10 cellular contexts compared by ENCODE assay signal in the genomic region with DNA sequence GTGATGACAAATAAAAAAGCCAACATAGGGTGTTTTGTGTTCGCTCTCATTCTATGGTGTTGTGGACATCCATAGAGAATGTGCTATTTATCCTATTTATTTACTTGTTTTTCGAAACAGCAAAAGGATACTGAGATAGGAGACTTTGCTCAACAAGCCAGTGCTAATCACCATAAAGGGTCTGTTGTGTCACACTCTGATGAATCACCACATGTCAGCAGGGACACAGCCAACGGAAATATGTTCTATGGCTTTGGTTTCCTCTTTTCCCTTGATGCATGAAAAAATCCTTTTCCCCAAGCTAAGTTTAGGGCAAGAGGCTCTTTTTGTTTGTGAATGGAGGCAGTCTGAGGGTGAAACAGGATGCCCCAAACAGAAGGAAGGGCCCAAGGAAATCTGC.
DNase-seq lines count a peak whose midpoint lies in the region; ATAC-seq and TF ChIP-seq lines count a peak whose summit lies in the region.
"Had no signal": no experiment of that assay in that cellular context is flagged by ENCODE, and none has a peak within 500 bp of the region (broad histone marks: within the 10 kb centered on the region; RNA-seq: fewer than 3 reads in every experiment).

No MANE protein-coding gene starts in this region.

- H3K79me1 ChIP-seq in mesenchymal stem cell (replicated peaks; ENCODE audit: low read length, poor library complexity, severe bottlenecking), result no peaks in the 10 kb centered on the region

- H3K36me3 ChIP-seq in A673 (ENCODE audit: insufficient read depth, low read length, poor library complexity, severe bottlenecking) (no peaks in the 10 kb centered on the region), duodenal mucosa (ENCODE audit: control insufficient read depth in 1 of 2, insufficient read depth in 2 of 2, low read length in 2 of 2) (no peaks in the 10 kb centered on the region), mesenchymal stem cell (ENCODE audit: control insufficient read depth in 1 of 2, insufficient read depth in 2 of 2, low read depth in 1 of 2, low read length in 2 of 2) (no peaks in the 10 kb centered on the region)

- H2BK12ac ChIP-seq in mesenchymal stem cell (ENCODE audit: low read length in 2 of 2), result peak overlapping the region in 1 of 2 experiments; percentile 75

- no peak overlapping the region for H3K23ac ChIP-seq in mesenchymal stem cell (ENCODE audit: low read length in 2 of 2)

- H3K4me1 ChIP-seq in A673 (ENCODE audit: insufficient read depth, low read length, poor library complexity, severe bottlenecking) (no peaks in the 10 kb centered on the region), duodenal mucosa (ENCODE audit: control insufficient read depth in 1 of 2, insufficient read depth in 2 of 2, low read length in 2 of 2) (peaks cover 30 to 43% of the 10 kb centered on the region in 2 donors), mesenchymal stem cell (ENCODE audit: control insufficient read depth, insufficient read depth, low read depth, low read length) (peaks cover 8% of the 10 kb centered on the region)

- H3K27ac ChIP-seq in A673 (ENCODE audit: low read depth, low read length, poor library complexity, severe bottlenecking) (no peak overlapping the region), duodenal mucosa (ENCODE audit: low read depth, low read length) (peak overlapping the region; percentile 5), mesenchymal stem cell (ENCODE audit: low read length, poor library complexity, severe bottlenecking) (no peak overlapping the region)

- CTCF ChIA-PET in A673 (lab: Charles Lee), result no interaction called here

- H3K9me3 ChIP-seq in A673 (ENCODE audit: low read depth, low read length, poor library complexity, severe bottlenecking) (no peaks in the 10 kb centered on the region), duodenal mucosa (ENCODE audit: control insufficient read depth in 1 of 2, low read length in 2 of 2) (no peaks in the 10 kb centered on the region), mesenchymal stem cell (ENCODE audit: control insufficient read depth, low read length) (no peaks in the 10 kb centered on the region)

- no peak for TF ChIP-seq CTCF in A673 (conservative IDR thresholded peaks at IDR 0.05; ENCODE audit: low read depth, low read length)
- TF ChIP-seq CTCF in NB4 (IDR thresholded peaks at IDR 0.05; ENCODE audit: low read depth, low read length), result no peak

- H3K14ac ChIP-seq in mesenchymal stem cell (ENCODE audit: low read length in 2 of 2), result no peak overlapping the region

- intact Hi-C loops in A673 (cut with micrococcal nuclease; ENCODE audit: unreplicated experiment), result no loop called here

- H2AK5ac ChIP-seq in mesenchymal stem cell (ENCODE audit: low read length, severe bottlenecking), result no peak overlapping the region

- peak overlapping the region; percentile 67 to 80 for H3K18ac ChIP-seq in mesenchymal stem cell (ENCODE audit: low read depth in 1 of 2, low read length in 2 of 2)

- H2BK15ac ChIP-seq in mesenchymal stem cell (ENCODE audit: low read depth, poor library complexity, severe bottlenecking), result no peak overlapping the region

- BruUV-seq in A673 (replicated peaks; lab: Mats Ljungman, UMichigan), result no TSS peak

- H3K9ac ChIP-seq in duodenal mucosa (ENCODE audit: low read depth in 1 of 2, low read length in 2 of 2) (no peak overlapping the region), mesenchymal stem cell (ENCODE audit: low read length) (no peak overlapping the region)

- ATAC-seq in GM21447 (IDR thresholded peaks at IDR 0.05; ENCODE audit: unreplicated experiment) (no peak), GM19463 (IDR thresholded peaks at IDR 0.05; ENCODE audit: unreplicated experiment) (no peak)

- WGBS in mesenchymal stem cell, result 61% methylated on average over 3 of the region's 3 CpGs

- DNase-seq in A673 (ENCODE audit: low spot score), result peak; percentile 42
- peak; percentile 83 for DNase-seq in NB4 (ENCODE audit: low read depth)
- DNase-seq in mesenchymal stem cell, result peak; percentile 71
- no peak for DNase-seq in epidermal melanocyte (ENCODE audit: insufficient read length, low spot score)
- DNase-seq in NCI-H2196 (lab: John Stamatoyannopoulos, UW; ENCODE audit: unreplicated experiment), result no peak
- DNase-seq: NCI-H1436, SHP77 treated with DMSO at 0.1 percent for 48 hours had no signal

- no peak overlapping the region for H2AFZ ChIP-seq in mesenchymal stem cell (ENCODE audit: low read depth, low read length)

- no peak overlapping the region for H3K4me2 ChIP-seq in mesenchymal stem cell (ENCODE audit: low read length, poor library complexity, severe bottlenecking)

- H3K4ac ChIP-seq in mesenchymal stem cell (ENCODE audit: low read depth in 1 of 2, low read length in 2 of 2), result peak overlapping the region in 1 of 2 experiments; percentile 35

- H2BK120ac ChIP-seq in mesenchymal stem cell (ENCODE audit: low read depth, low read length), result no peak overlapping the region

- H3K27me3 ChIP-seq in A673 (replicated peaks; ENCODE audit: insufficient read depth, low read depth, low read length, poor library complexity), result no peaks in the 10 kb centered on the region
- no peaks in the 10 kb centered on the region for H3K27me3 ChIP-seq in duodenal mucosa (ENCODE audit: control insufficient read depth in 1 of 2, insufficient read depth in 2 of 2, low read length in 2 of 2)
- no peaks in the 10 kb centered on the region for H3K27me3 ChIP-seq in mesenchymal stem cell (ENCODE audit: control insufficient read depth in 1 of 2, insufficient read depth in 1 of 2, low read length in 2 of 2)

- POLR2A ChIA-PET in A673 (lab: Charles Lee; ENCODE audit: low non-redundant PET), result no interaction called here

- no peak overlapping the region for H2BK5ac ChIP-seq in mesenchymal stem cell (ENCODE audit: low read depth, low read length, poor library complexity, severe bottlenecking)

- H4K8ac ChIP-seq in mesenchymal stem cell (ENCODE audit: low read length), result peak overlapping the region; percentile 52

- no peak overlapping the region for H3K4me3 ChIP-seq in A673 (ENCODE audit: low read depth, low read length, poor library complexity, severe bottlenecking)
- no peak overlapping the region for H3K4me3 ChIP-seq in NB4 (ENCODE audit: low read depth, low read length)
- no peak overlapping the region for H3K4me3 ChIP-seq in duodenal mucosa (ENCODE audit: low read depth in 1 of 2, low read length in 2 of 2)
- no peak overlapping the region for H3K4me3 ChIP-seq in mesenchymal stem cell (ENCODE audit: insufficient read depth in 1 of 2, low read depth in 1 of 2, low read length in 2 of 2)

- TF ChIP-seq POLR2A in NB4 (IDR thresholded peaks at IDR 0.05; ENCODE audit: extremely low read depth, insufficient read length), result no peak

- H4K91ac ChIP-seq in mesenchymal stem cell (ENCODE audit: low read length), result no peak overlapping the region

Comparison
In these comparisons a context has a peak if more than half of its experiments do, and no peak if none do; other contexts are left out.
1. DNase-seq: peak in A673 (single experiment), NB4 (single experiment) and mesenchymal stem cell (single experiment); none in epidermal melanocyte (single experiment) and NCI-H2196 (single experiment).